In the genomic region with DNA sequence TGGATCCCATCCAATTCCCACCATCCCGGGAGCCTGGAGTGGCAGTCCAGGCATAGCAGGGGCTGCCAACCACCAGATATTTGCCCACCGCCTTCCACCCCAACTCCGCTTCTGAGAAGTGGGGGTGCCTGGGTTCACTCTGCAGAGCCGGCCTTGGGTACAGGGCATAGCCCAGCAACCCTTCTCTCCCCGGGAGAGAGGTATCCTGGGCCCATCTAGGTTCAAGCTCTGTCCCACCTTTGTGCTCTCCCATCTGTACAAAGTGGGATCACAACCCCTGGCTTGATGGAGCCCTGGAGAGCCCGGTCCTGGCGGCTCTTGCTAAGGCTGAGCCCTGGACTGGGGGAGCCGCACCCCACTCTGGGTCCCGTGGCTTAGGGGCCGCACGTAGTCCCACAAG, we compare ENCODE assay signal across 24 cellular contexts. TPM values are rescaled to one million over a fixed set of nuclear protein-coding genes. Genes with fewer than 3 reads are reported as not detected.
DNase-seq lines count a peak whose midpoint lies in the region; ATAC-seq, FAIRE-seq and TF ChIP-seq lines count a peak whose summit lies in the region.
"Had no signal": no experiment of that assay in that cellular context is flagged by ENCODE, and none has a peak within 500 bp of the region (broad histone marks: within the 10 kb centered on the region; RNA-seq: fewer than 3 reads in every experiment).

No MANE protein-coding gene starts in this region.

- no peak overlapping the region for H2BK120ac ChIP-seq in mesenchymal stem cell (ENCODE audit: low read depth, low read length)
- no peak overlapping the region for H2BK120ac ChIP-seq in trophoblast cell (ENCODE audit: insufficient read depth, low read length, poor library complexity)

- H3K9me3 ChIP-seq in SK-N-SH (no peaks in the 10 kb centered on the region), K562 (replicated peaks; ENCODE audit: control insufficient read depth, insufficient read depth, low read depth, low read length) (no peaks in the 10 kb centered on the region), mesenchymal stem cell (ENCODE audit: control insufficient read depth, low read length) (no peaks in the 10 kb centered on the region), transverse colon (no peaks in the 10 kb centered on the region), trophoblast cell (ENCODE audit: insufficient read depth, low read depth, low read length) (peaks cover 3% of the 10 kb centered on the region), endodermal cell (ENCODE audit: control insufficient read depth, low read length) (no peaks in the 10 kb centered on the region)
- H3K9me3 ChIP-seq: breast epithelium, prostate gland, suprapubic skin had no signal

- CTCF ChIA-PET in SK-N-SH (lab: Yijun Ruan, JAX) (interaction anchor here (0.5 to 12.9 kb wide), 6 partner anchors 14 to 253 kb away, joined by 3 to 142 read pairs (median 6); no protein-coding TSS in a partner anchor), K562 (lab: Yijun Ruan, JAX; ENCODE audit: low intra/inter-chr PET ratio) (no interaction called here)

- no peaks in the 10 kb centered on the region for H3K27me3 Mint-ChIP-seq in endodermal cell (ENCODE audit: insufficient read depth)
- H3K27me3 Mint-ChIP-seq: CD4-positive, alpha-beta memory T cell had no signal

- H2BK5ac ChIP-seq in mesenchymal stem cell (ENCODE audit: low read depth, low read length, poor library complexity, severe bottlenecking): no peak overlapping the region
- no peak overlapping the region for H2BK5ac ChIP-seq in trophoblast cell (ENCODE audit: low read depth, low read length, poor library complexity)

- H4K20me1 ChIP-seq in SK-N-SH (ENCODE audit: insufficient read depth) (peaks cover 26% of the 10 kb centered on the region), K562 (replicated peaks; ENCODE audit: control insufficient read depth, insufficient read depth, low read length) (no peaks in the 10 kb centered on the region; the same call in 1 of the 2 replicates)

- H3K27me3 ChIP-seq in SK-N-SH (ENCODE audit: insufficient read depth) (no peaks in the 10 kb centered on the region), K562 (ENCODE audit: control insufficient read depth in 2 of 2, insufficient read depth in 2 of 2, low read length in 2 of 2) (no peaks in the 10 kb centered on the region), mesenchymal stem cell (ENCODE audit: control insufficient read depth in 1 of 2, insufficient read depth in 1 of 2, low read length in 2 of 2) (no peaks in the 10 kb centered on the region), transverse colon (no peaks in the 10 kb centered on the region), trophoblast cell (ENCODE audit: insufficient read depth, low read length) (no peaks in the 10 kb centered on the region), endodermal cell (ENCODE audit: control insufficient read depth, insufficient read depth, low read length, poor library complexity, severe bottlenecking) (no peaks in the 10 kb centered on the region)
- H3K27me3 ChIP-seq: breast epithelium, suprapubic skin had no signal

- H2BK15ac ChIP-seq in mesenchymal stem cell (ENCODE audit: low read depth, poor library complexity, severe bottlenecking): no peak overlapping the region

- DNase-seq in SK-N-SH (no peak), K562 (ENCODE audit: extremely low read depth in 1 of 4, low spot score in 3 of 4) (no peak), mesenchymal stem cell (no peak), transverse colon (no peak), trophoblast cell (no peak), endodermal cell (no peak)
- DNase-seq: activated CD8-positive, alpha-beta memory T cell treated with anti-CD3 and anti-CD28 coated beads for 24 hours; activated naive CD4-positive, alpha-beta T cell; activated T-cell treated with anti-CD3 and anti-CD28 coated beads, Interleukin-2, amount 50 U/mL, for 48 hours; amniotic stem cell; CD4-positive, alpha-beta memory T cell; GOT3; KG1; kidney; NCI-H446 had no signal

- H3K36me3 Mint-ChIP-seq in endodermal cell (ENCODE audit: low read depth): no peaks in the 10 kb centered on the region
- H3K36me3 Mint-ChIP-seq: CD4-positive, alpha-beta memory T cell had no signal

- H4K91ac ChIP-seq in mesenchymal stem cell (ENCODE audit: low read length) (no peak overlapping the region), trophoblast cell (ENCODE audit: low read depth, low read length) (no peak overlapping the region)

- no peak overlapping the region for H3K4ac ChIP-seq in mesenchymal stem cell (ENCODE audit: low read depth in 1 of 2, low read length in 2 of 2)
- H3K4ac ChIP-seq in trophoblast cell (ENCODE audit: low read depth, low read length): no peak overlapping the region

- POLR2A ChIA-PET in SK-N-SH (lab: Yijun Ruan, JAX): no interaction called here
- POLR2A ChIA-PET in K562 (lab: Yijun Ruan, JAX): no interaction called here

- no peak overlapping the region for H2AK5ac ChIP-seq in mesenchymal stem cell (ENCODE audit: low read length, severe bottlenecking)
- no peak overlapping the region for H2AK5ac ChIP-seq in trophoblast cell (ENCODE audit: low read length)

- peak; percentile 12 for ATAC-seq in SK-N-SH treated with all-trans-retinoic acid at 6 μM for 48 hours
- no peak; the same call in 1 of the 3 replicates for ATAC-seq in K562
- ATAC-seq in HG02970 (IDR thresholded peaks at IDR 0.05; ENCODE audit: low FRiP score, unreplicated experiment): no peak
- ATAC-seq: activated CD4-positive, CD25-positive, alpha-beta regulatory T cell treated with anti-CD3 and anti-CD28 coated beads, Interleukin-2, amount 50 U/mL, for 24 hours had no signal

- no peaks in the 10 kb centered on the region for H3K9me3 Mint-ChIP-seq in endodermal cell
- H3K9me3 Mint-ChIP-seq: CD4-positive, alpha-beta memory T cell had no signal

- TF ChIP-seq EP300 in SK-N-SH (IDR thresholded peaks at IDR 0.05; ENCODE audit: borderline replicate concordance in 1 of 2, low read depth in 1 of 2, low read length in 1 of 2) (no peak), K562 (IDR thresholded peaks at IDR 0.05; ENCODE audit: low read length) (no peak), transverse colon (IDR thresholded peaks at IDR 0.05; ENCODE audit: low read depth) (no peak)

- H3K79me1 ChIP-seq in mesenchymal stem cell (replicated peaks; ENCODE audit: low read length, poor library complexity, severe bottlenecking) (peaks cover 31% of the 10 kb centered on the region), trophoblast cell (ENCODE audit: low read length) (peaks cover 7% of the 10 kb centered on the region)

- peaks cover 0 to 6% of the 10 kb centered on the region in 2 experiments; a peak in 1 of 4 replicates for H3K4me1 ChIP-seq in SK-N-SH (ENCODE audit: control insufficient read depth in 1 of 2, insufficient read depth in 2 of 2, low read depth in 1 of 2, low read length in 1 of 2)
- peaks cover 0 to 76% of the 10 kb centered on the region in 2 experiments; a peak in 2 of 5 replicates for H3K4me1 ChIP-seq in K562 (replicated peaks in 1 of 2; ENCODE audit: control insufficient read depth in 2 of 2, insufficient read depth in 2 of 2, low read length in 2 of 2)
- H3K4me1 ChIP-seq in mesenchymal stem cell (ENCODE audit: control insufficient read depth, insufficient read depth, low read depth, low read length): peaks cover 37% of the 10 kb centered on the region
- H3K4me1 ChIP-seq in transverse colon: peaks cover 0 to 31% (median 10%) of the 10 kb centered on the region in 4 donors
- peaks cover 5 to 10% of the 10 kb centered on the region in 2 experiments for H3K4me1 ChIP-seq in trophoblast cell (ENCODE audit: control insufficient read depth in 1 of 2, insufficient read depth in 2 of 2, low read length in 2 of 2)
- no peaks in the 10 kb centered on the region for H3K4me1 ChIP-seq in endodermal cell (ENCODE audit: control insufficient read depth, insufficient read depth, low read length)
- H3K4me1 ChIP-seq: breast epithelium, prostate gland had no signal

- H3K9ac ChIP-seq in SK-N-SH (no peak overlapping the region), K562 (ENCODE audit: insufficient read depth in 1 of 2, low read depth in 2 of 2, low read length in 2 of 2) (no peak overlapping the region), mesenchymal stem cell (ENCODE audit: low read length) (no peak overlapping the region), trophoblast cell (ENCODE audit: low read length) (no peak overlapping the region), endodermal cell (ENCODE audit: extremely low read depth, low read length, poor library complexity, severe bottlenecking) (no peak overlapping the region)

- H3K9me1 ChIP-seq in K562 (ENCODE audit: control insufficient read depth, insufficient read depth, low read length): no peaks in the 10 kb centered on the region

- no peak overlapping the region for H2BK12ac ChIP-seq in mesenchymal stem cell (ENCODE audit: low read length in 2 of 2)
- no peak overlapping the region for H2BK12ac ChIP-seq in trophoblast cell (ENCODE audit: low read length)

- no peak overlapping the region for H3K4me3 Mint-ChIP-seq in endodermal cell
- H3K4me3 Mint-ChIP-seq: CD4-positive, alpha-beta memory T cell had no signal

- in situ Hi-C loops in K562 (cut with MboI) (no loop called here), transverse colon (cut with MboI; ENCODE audit: low pct_ligation_motif_present in 1 of 4, low pct_unique_long_range_greater_than_20kb in 1 of 4, low sequenced_read_pairs in 3 of 4) (no loop called here)

- peak overlapping the region; percentile 21 for H4K8ac ChIP-seq in mesenchymal stem cell (ENCODE audit: low read length)
- H4K8ac ChIP-seq in trophoblast cell (ENCODE audit: low read depth, low read length): no peak overlapping the region

- H3K27ac Mint-ChIP-seq in endodermal cell: no peak overlapping the region
- H3K27ac Mint-ChIP-seq: CD4-positive, alpha-beta memory T cell had no signal

- H3K9me2 ChIP-seq in SK-N-SH: no peaks in the 10 kb centered on the region

- no peak overlapping the region for H3K4me3 ChIP-seq in SK-N-SH (ENCODE audit: low read depth in 2 of 2, low read length in 1 of 2)
- H3K4me3 ChIP-seq in K562: no peak overlapping the region
- no peak overlapping the region for H3K4me3 ChIP-seq in mesenchymal stem cell (ENCODE audit: insufficient read depth in 1 of 2, low read depth in 1 of 2, low read length in 2 of 2)
- no peak overlapping the region for H3K4me3 ChIP-seq in transverse colon
- no peak overlapping the region for H3K4me3 ChIP-seq in trophoblast cell (ENCODE audit: low read depth, low read length)
- H3K4me3 ChIP-seq in endodermal cell (ENCODE audit: low read length): no peak overlapping the region
- H3K4me3 ChIP-seq: breast epithelium, coronary artery, prostate gland, suprapubic skin had no signal

- FAIRE-seq in K562 (lab: Jason Lieb, UNC): no peak
- FAIRE-seq: G401.6, kidney had no signal

- peaks cover 0 to 7% of the 10 kb centered on the region in 2 experiments for H3K36me3 ChIP-seq in SK-N-SH (replicated peaks in 1 of 2; ENCODE audit: control insufficient read depth in 1 of 2, insufficient read depth in 2 of 2, low read length in 1 of 2)
- H3K36me3 ChIP-seq in K562 (ENCODE audit: control insufficient read depth, insufficient read depth, low read length): peaks cover 75% of the 10 kb centered on the region; the same call in 1 of the 3 replicates
- peaks cover 12 to 87% of the 10 kb centered on the region in 2 experiments for H3K36me3 ChIP-seq in mesenchymal stem cell (ENCODE audit: control insufficient read depth in 1 of 2, insufficient read depth in 2 of 2, low read depth in 1 of 2, low read length in 2 of 2)
- H3K36me3 ChIP-seq in transverse colon: no peaks in the 10 kb centered on the region
- H3K36me3 ChIP-seq in trophoblast cell (ENCODE audit: control insufficient read depth in 1 of 2, insufficient read depth in 2 of 2, low read length in 2 of 2): peaks cover 3 to 5% of the 10 kb centered on the region in 2 experiments
- no peaks in the 10 kb centered on the region for H3K36me3 ChIP-seq in endodermal cell (ENCODE audit: control insufficient read depth, insufficient read depth, low read length)
- H3K36me3 ChIP-seq: breast epithelium, prostate gland had no signal

- no peak overlapping the region for H3K18ac ChIP-seq in mesenchymal stem cell (ENCODE audit: low read depth in 1 of 2, low read length in 2 of 2)
- no peak overlapping the region for H3K18ac ChIP-seq in trophoblast cell (ENCODE audit: low read length)

- H3K79me2 ChIP-seq in SK-N-SH (ENCODE audit: insufficient read depth) (peaks cover 12% of the 10 kb centered on the region; the same call in 1 of the 2 replicates), K562 (ENCODE audit: control insufficient read depth, insufficient read depth, low read length) (peaks cover 17% of the 10 kb centered on the region; the same call in 2 of the 3 replicates), trophoblast cell (ENCODE audit: control insufficient read depth, insufficient read depth, low read length, poor library complexity) (no peaks in the 10 kb centered on the region)

- H3K14ac ChIP-seq in mesenchymal stem cell (ENCODE audit: low read length in 2 of 2) (no peak overlapping the region), trophoblast cell (ENCODE audit: low read length) (no peak overlapping the region)

- H3F3A ChIP-seq in SK-N-SH (replicated peaks; ENCODE audit: insufficient read depth): no peaks in the 10 kb centered on the region

- H4K12ac ChIP-seq in trophoblast cell (ENCODE audit: low read depth, low read length): no peak overlapping the region

- H2AFZ ChIP-seq in SK-N-SH (ENCODE audit: low read depth) (no peak overlapping the region), K562 (ENCODE audit: low read depth, low read length) (no peak overlapping the region), mesenchymal stem cell (ENCODE audit: low read depth, low read length) (no peak overlapping the region), trophoblast cell (ENCODE audit: insufficient read depth, low read length, poor library complexity) (no peak overlapping the region)

- no peak overlapping the region for H3K27ac ChIP-seq in SK-N-SH (ENCODE audit: low read depth in 2 of 2, low read length in 1 of 2)
- H3K27ac ChIP-seq in K562 (ENCODE audit: extremely low read depth, low read depth, low read length): no peak overlapping the region
- H3K27ac ChIP-seq in mesenchymal stem cell (ENCODE audit: low read length, poor library complexity, severe bottlenecking): no peak overlapping the region
- peak overlapping the region; percentile 51 to 76 (median 64) for H3K27ac ChIP-seq in transverse colon
- H3K27ac ChIP-seq in trophoblast cell (ENCODE audit: low read depth, low read length): no peak overlapping the region
- H3K27ac ChIP-seq in endodermal cell (ENCODE audit: low read depth, low read length): no peak overlapping the region
- H3K27ac ChIP-seq: 22Rv1, suprapubic skin had no signal

- H3K4me2 ChIP-seq in SK-N-SH: no peak overlapping the region
- no peak overlapping the region for H3K4me2 ChIP-seq in K562 (ENCODE audit: insufficient read depth, low read length)
- H3K4me2 ChIP-seq in mesenchymal stem cell (ENCODE audit: low read length, poor library complexity, severe bottlenecking): no peak overlapping the region
- no peak overlapping the region for H3K4me2 ChIP-seq in trophoblast cell (ENCODE audit: low read length)

- no peak overlapping the region for H3K23ac ChIP-seq in mesenchymal stem cell (ENCODE audit: low read length in 2 of 2)
- H3K23ac ChIP-seq in trophoblast cell (ENCODE audit: low read length): no peak overlapping the region

- no peaks in the 10 kb centered on the region for H3K4me1 Mint-ChIP-seq in endodermal cell

- intact Hi-C loops in K562 (cut with micrococcal nuclease) (no loop called here), transverse colon (cut with DNase I; ENCODE audit: low total_unique reads) (no loop called here)

- no peak for TF ChIP-seq RAD21 in SK-N-SH (IDR thresholded peaks at IDR 0.05; ENCODE audit: low read length)
- TF ChIP-seq RAD21 in K562 (CRISPR knock-in tag; conservative IDR thresholded peaks at IDR 0.05 in 1 of 2, IDR thresholded peaks at IDR 0.05 in 1 of 2): no peak

- no TSS peak for BruUV-seq in K562 (replicated peaks; lab: Mats Ljungman, UMichigan)

- TF ChIP-seq POLR2A in K562 (conservative IDR thresholded peaks at IDR 0.05) (no peak), transverse colon (IDR thresholded peaks at IDR 0.05) (no peak)

- WGBS in SK-N-SH (ENCODE audit: low lambda C conversion rate): 85% methylated on average over 9 of the region's 11 CpGs
- 91% methylated on average over 8 of the region's 11 CpGs for whole genome bisulfite sequencing in K562 (ENCODE audit: insufficient coverage, low coverage, missing lambda C conversion rate)
- WGBS in mesenchymal stem cell: 96% methylated on average over 8 of the region's 11 CpGs
- 79% methylated on average over 11 of the region's 11 CpGs; no CpG with 5 or more reads in 1 of the 2 donors for WGBS in transverse colon (ENCODE audit: low coverage in 1 of 2), 2 donors
- no CpG with 5 or more reads among the region's 11 CpGs for WGBS in trophoblast cell (ENCODE audit: extremely low coverage, insufficient coverage, insufficient read length)
- WGBS in endodermal cell (ENCODE audit: insufficient coverage in 1 of 2, insufficient read length in 1 of 2), 2 experiments: 89 to 100% methylated on average over 2 to 11 of the region's 11 CpGs

- TF ChIP-seq CTCF in SK-N-SH (IDR thresholded peaks at IDR 0.05): no peak
- TF ChIP-seq CTCF in K562 (IDR thresholded peaks at IDR 0.05 in 2 of 3, conservative IDR thresholded peaks at IDR 0.05 in 1 of 3; ENCODE audit: insufficient read depth in 2 of 3, low read depth in 1 of 3, low read length in 3 of 3): no peak
- no peak for TF ChIP-seq CTCF in transverse colon (IDR thresholded peaks at IDR 0.05)
- TF ChIP-seq CTCF in endodermal cell (conservative IDR thresholded peaks at IDR 0.05): no peak

RNA-seq across cellular contexts. Expression of a gene that starts 12.2 kb away (rescaled TPM):
- polyA plus RNA-seq in SK-N-SH (2012; rRNA removed) (38.8 and 41.2 TPM in 2 replicates), K562 (2011; rRNA removed) (17.0 and 42.5 TPM in 2 replicates), K562 (2014; fragmentation: Illumina TruSeq; extraction: Trizol) (13.2 and 29.8 TPM in 2 replicates), K562 (2014; fragmentation: Nextera tagmentation; extraction: Ambion mirVana) (1 to 10 TPM; 1.8 to 2.2 TPM), K562 (2014; rRNA removed) (91.2 and 99.3 TPM in 2 replicates)
- 6.9 and 10.4 TPM in 2 replicates for polyA plus RNA-seq in SK-N-SH (2012; cell fraction: cytosol; rRNA removed)
- polyA plus RNA-seq in SK-N-SH (2012; cell fraction: nucleus; rRNA removed): 329 and 401 TPM in 2 replicates
- 266 and 844 TPM in 2 replicates for total RNA-seq in K562 (2011; cell fraction: chromatin; rRNA removed; ENCODE audit: low replicate concordance)
- 502 and 577 TPM in 2 replicates for total RNA-seq in K562 (2011; cell fraction: nucleolus; rRNA removed)
- total RNA-seq in K562 (2011; cell fraction: nucleoplasm; rRNA removed): 359 and 406 TPM in 2 replicates
- total RNA-seq in K562 (2014; rRNA removed) (59.0 and 71.5 TPM in 2 replicates), K562 (2014; rRNA removed; fragmentation: Illumina TruSeq; extraction: Trizol) (6.9 and 9.5 TPM in 2 replicates), K562 (2015; rRNA removed; fragmentation: Illumina TruSeq; extraction: Trizol) (26.9 and 32.7 TPM in 2 replicates), K562 (2021) (102 and 103 TPM in 2 replicates), transverse colon (100 to 1,000 TPM in 2 of 4 donors, 10 to 100 TPM in 2; 67.6 to 181 (median 97.0) TPM), endodermal cell (10 to 100 TPM; 19.4 to 24.8 TPM)
- polyA plus RNA-seq in K562 (2011; cell fraction: cytosol; rRNA removed): 14.6 and 28.0 TPM in 2 replicates
- 444 and 528 TPM in 2 replicates for polyA plus RNA-seq in K562 (2011; cell fraction: nucleus; rRNA removed)
- 61.2 and 74.6 TPM in 2 replicates for polyA plus RNA-seq in K562 (2012)
- 53.2 and 57.7 TPM in 2 replicates for polyA minus RNA-seq in K562 (2011; rRNA and poly(A)+ RNA removed)
- 17.9 and 22.2 TPM in 2 replicates for polyA minus RNA-seq in K562 (2011; cell fraction: cytosol; rRNA and poly(A)+ RNA removed)
- 91.7 and 109 TPM in 2 replicates for polyA minus RNA-seq in K562 (2011; cell fraction: nucleus; rRNA and poly(A)+ RNA removed)
- 31.0 TPM for polyA plus RNA-seq in mesenchymal stem cell (2013, experiment 1 of 2)
- 31.5 TPM for polyA plus RNA-seq in mesenchymal stem cell (2013, experiment 2 of 2)
- polyA plus RNA-seq in trophoblast cell (2013): 150 and 168 TPM in 2 replicates
- polyA plus RNA-seq in endodermal cell (2013, experiment 1 of 2): 25.2 TPM
- 26.2 TPM for polyA plus RNA-seq in endodermal cell (2013, experiment 2 of 2)

RNA-seq across cellular contexts. Expression of a gene that starts 57.1 kb away (rescaled TPM):
- polyA plus RNA-seq in SK-N-SH (2012; rRNA removed) (35.7 and 48.1 TPM in 2 replicates), K562 (2011; rRNA removed) (12.0 and 28.0 TPM in 2 replicates), K562 (2014; fragmentation: Illumina TruSeq; extraction: Trizol) (18.5 and 66.3 TPM in 2 replicates), K562 (2014; fragmentation: Nextera tagmentation; extraction: Ambion mirVana) (1 to 10 TPM in 1 of 2 experiments, under 1 TPM in 1; 0.34 to 1.7 TPM), K562 (2014; rRNA removed) (46.7 and 55.1 TPM in 2 replicates)
- polyA plus RNA-seq in SK-N-SH (2012; cell fraction: cytosol; rRNA removed): 12.0 and 22.3 TPM in 2 replicates
- polyA plus RNA-seq in SK-N-SH (2012; cell fraction: nucleus; rRNA removed): 148 and 184 TPM in 2 replicates
- total RNA-seq in K562 (2011; cell fraction: chromatin; rRNA removed; ENCODE audit: low replicate concordance): 67.2 and 276 TPM in 2 replicates
- 199 and 200 TPM in 2 replicates for total RNA-seq in K562 (2011; cell fraction: nucleolus; rRNA removed)
- total RNA-seq in K562 (2011; cell fraction: nucleoplasm; rRNA removed): 92.5 and 92.7 TPM in 2 replicates
- total RNA-seq in K562 (2014; rRNA removed) (34.9 and 39.7 TPM in 2 replicates), K562 (2014; rRNA removed; fragmentation: Illumina TruSeq; extraction: Trizol) (4.1 and 6.8 TPM in 2 replicates), K562 (2015; rRNA removed; fragmentation: Illumina TruSeq; extraction: Trizol) (19.2 and 20.1 TPM in 2 replicates), K562 (2021) (105 and 119 TPM in 2 replicates), transverse colon (100 to 1,000 TPM in 1 of 4 donors, 10 to 100 TPM in 3; 50.3 to 134 (median 71.4) TPM), endodermal cell (100 to 1,000 TPM; 145 to 178 TPM)
- polyA plus RNA-seq in K562 (2011; cell fraction: cytosol; rRNA removed): 17.5 and 46.7 TPM in 2 replicates
- polyA plus RNA-seq in K562 (2011; cell fraction: nucleus; rRNA removed): 146 and 297 TPM in 2 replicates
- polyA plus RNA-seq in K562 (2012): 62.7 and 64.6 TPM in 2 replicates
- polyA minus RNA-seq in K562 (2011; rRNA and poly(A)+ RNA removed): 9.8 and 11.1 TPM in 2 replicates
- polyA minus RNA-seq in K562 (2011; cell fraction: cytosol; rRNA and poly(A)+ RNA removed): 38.7 and 69.3 TPM in 2 replicates
- 52.6 and 57.9 TPM in 2 replicates for polyA minus RNA-seq in K562 (2011; cell fraction: nucleus; rRNA and poly(A)+ RNA removed)
- polyA plus RNA-seq in mesenchymal stem cell (2013, experiment 1 of 2): 23.4 TPM
- polyA plus RNA-seq in mesenchymal stem cell (2013, experiment 2 of 2): 22.7 TPM
- 35.4 and 39.0 TPM in 2 replicates for polyA plus RNA-seq in trophoblast cell (2013)
- polyA plus RNA-seq in endodermal cell (2013, experiment 1 of 2): 71.2 TPM
- polyA plus RNA-seq in endodermal cell (2013, experiment 2 of 2): 59.7 TPM

Comparison
In these comparisons a context has a peak if more than half of its experiments do, and no peak if none do; other contexts are left out.
1. H3K27ac ChIP-seq: peak in transverse colon (4 of 4); none in SK-N-SH (0 of 2), K562 (single experiment), mesenchymal stem cell (single experiment), trophoblast cell (single experiment) and endodermal cell (single experiment).